15 cellular contexts compared by ENCODE assay signal in genomic region chr6:31353508-31353907, GRCh38. TPM values are rescaled to one million over a fixed set of nuclear protein-coding genes. Genes with fewer than 3 reads are reported as not detected.
A peak's percentile ranks its signal among the peaks of the same experiment; 100 is the strongest.
DNase-seq lines count a peak whose midpoint lies in the region; ATAC-seq and TF ChIP-seq lines count a peak whose summit lies in the region.
"Had no signal": no experiment of that assay in that cellular context is flagged by ENCODE, and none has a peak within 500 bp of the region (broad histone marks: within the 10 kb centered on the region; RNA-seq: fewer than 3 reads in every experiment).

No MANE protein-coding gene starts in this region.

- POLR2A ChIA-PET in OCI-LY7 (lab: Charles Lee) = no interaction called here

- peaks cover 49 to 52% of the 10 kb centered on the region in 2 donors for H3K36me3 Mint-ChIP-seq in stimulated activated naive B cell treated with anti-CD40 and anti-IgM and Interleukin-4, amounts not matched to agents 10 μg/mL and 1 μg/mL and 100 μg/mL, for 72 hours

- peaks cover 49 to 75% of the 10 kb centered on the region in 2 donors for H3K4me1 Mint-ChIP-seq in stimulated activated naive B cell treated with anti-CD40 and anti-IgM and Interleukin-4, amounts not matched to agents 10 μg/mL and 1 μg/mL and 100 μg/mL, for 72 hours

- ATAC-seq in left ventricle myocardium superior = no peak
- no peak for ATAC-seq in stimulated activated naive B cell treated with anti-CD40 and anti-IgM and Interleukin-4, amounts not matched to agents 10 μg/mL and 1 μg/mL and 100 μg/mL, for 72 hours (replicated peaks)
- ATAC-seq in body of pancreas = no peak

- TF ChIP-seq CTCF in left ventricle myocardium inferior (IDR thresholded peaks at IDR 0.05; ENCODE audit: borderline replicate concordance) (no peak), OCI-LY7 (conservative IDR thresholded peaks at IDR 0.05; ENCODE audit: low read length) (no peak), body of pancreas (IDR thresholded peaks at IDR 0.05) (no peak)

- H3K36me3 ChIP-seq in left ventricle myocardium inferior (peaks cover 19% of the 10 kb centered on the region), OCI-LY7 (ENCODE audit: insufficient read depth, low read length) (peaks cover 39% of the 10 kb centered on the region), body of pancreas (replicated peaks in 1 of 2; ENCODE audit: insufficient read depth in 1 of 2, low read depth in 2 of 2) (no peaks in the 10 kb centered on the region)
- peaks cover 30% of the 10 kb centered on the region for H3K36me3 ChIP-seq in effector memory CD4-positive, alpha-beta T cell (ENCODE audit: control insufficient read depth, insufficient read depth, low read length)

- no peaks in the 10 kb centered on the region for H3K27me3 ChIP-seq in left ventricle myocardium inferior (ENCODE audit: low read depth)
- H3K27me3 ChIP-seq in effector memory CD4-positive, alpha-beta T cell (replicated peaks; ENCODE audit: control insufficient read depth, insufficient read depth, low read length, poor library complexity, severe bottlenecking) = no peaks in the 10 kb centered on the region
- no peaks in the 10 kb centered on the region for H3K27me3 ChIP-seq in body of pancreas
- H3K27me3 ChIP-seq: stomach had no signal

- TF ChIP-seq POLR2A in body of pancreas (IDR thresholded peaks at IDR 0.05) = no peak

- H3K79me2 ChIP-seq in OCI-LY7 (ENCODE audit: insufficient read depth, low read depth, low read length) = peaks cover 17% of the 10 kb centered on the region

- peak overlapping the region; percentile 96 for H3K27ac Mint-ChIP-seq in stimulated activated naive B cell treated with anti-CD40 and anti-IgM and Interleukin-4, amounts not matched to agents 10 μg/mL and 1 μg/mL and 100 μg/mL, for 72 hours

- H2AFZ ChIP-seq in OCI-LY7 (ENCODE audit: low read length) = no peak overlapping the region

- no peaks in the 10 kb centered on the region for H3K9me2 ChIP-seq in OCI-LY7 (ENCODE audit: insufficient read depth, low read length)

- H3K4me3 ChIP-seq in left ventricle myocardium inferior (peak overlapping the region; percentile 73), OCI-LY7 (ENCODE audit: low read depth, low read length, poor library complexity, severe bottlenecking) (no peak overlapping the region), body of pancreas (no peak overlapping the region)
- H3K4me3 ChIP-seq in effector memory CD4-positive, alpha-beta T cell (ENCODE audit: insufficient read depth, low read depth, low read length, poor library complexity, severe bottlenecking) = peak overlapping the region; percentile 77

- intact Hi-C loops in left ventricle myocardium inferior (cut with micrococcal nuclease) = no loop called here
- intact Hi-C loops in left ventricle myocardium superior (cut with micrococcal nuclease) = no loop called here
- intact Hi-C loops in OCI-LY7 (cut with micrococcal nuclease; ENCODE audit: unreplicated experiment) = no loop called here
- intact Hi-C loops in body of pancreas (cut with DNase I) = no loop called here

- BruUV-seq in OCI-LY7 (replicated peaks; lab: Mats Ljungman, UMichigan) = no TSS peak

- CTCF ChIA-PET in OCI-LY7 (lab: Charles Lee; ENCODE audit: unreplicated experiment) = no interaction called here

- H3K27ac ChIP-seq in left ventricle myocardium inferior (replicated peaks) (no peak overlapping the region), OCI-LY7 (ENCODE audit: low read depth, low read length, poor library complexity, severe bottlenecking) (no peak overlapping the region), body of pancreas (no peak overlapping the region)
- H3K27ac ChIP-seq in effector memory CD4-positive, alpha-beta T cell (ENCODE audit: insufficient read depth, low read length, poor library complexity, severe bottlenecking) = peak overlapping the region; percentile 100
- H3K27ac ChIP-seq: stomach had no signal

- DNase-seq in left ventricle myocardium inferior (no peak), left ventricle myocardium superior (no peak), OCI-LY7 (ENCODE audit: low spot score) (no peak), NCI-H226 (no peak), body of pancreas (no peak)
- peak in 1 of 3 donors; percentile 11 for DNase-seq in effector memory CD4-positive, alpha-beta T cell
- no peak for DNase-seq in stimulated activated naive B cell treated with anti-CD40 and anti-IgM and Interleukin-4, amounts not matched to agents 10 μg/mL and 1 μg/mL and 100 μg/mL, for 72 hours
- no peak for DNase-seq in stimulated activated CD4-positive, alpha-beta T cell treated with anti-CD3 and anti-CD28 coated beads, Interleukin-4, amount 100 ng/mL, for 4 hours
- DNase-seq: activated CD8-positive, alpha-beta memory T cell treated with anti-CD3 and anti-CD28 coated beads for 24 hours; DMS53; HCEC 1CT; mesendoderm; NCI-H2227 treated with DMSO at 0.1 percent for 48 hours; SHP77; stomach had no signal

- H3K9me3 ChIP-seq in left ventricle myocardium inferior (replicated peaks) (no peaks in the 10 kb centered on the region), OCI-LY7 (ENCODE audit: low read length) (no peaks in the 10 kb centered on the region), body of pancreas (no peaks in the 10 kb centered on the region)
- no peaks in the 10 kb centered on the region for H3K9me3 ChIP-seq in effector memory CD4-positive, alpha-beta T cell (ENCODE audit: control insufficient read depth, low read length)
- H3K9me3 ChIP-seq: stomach had no signal

- peak overlapping the region; percentile 37; the same call in 1 of the 2 replicates for H3K4me2 ChIP-seq in OCI-LY7 (ENCODE audit: low read length)

- H3K9me3 Mint-ChIP-seq in stimulated activated naive B cell treated with anti-CD40 and anti-IgM and Interleukin-4, amounts not matched to agents 10 μg/mL and 1 μg/mL and 100 μg/mL, for 72 hours = no peaks in the 10 kb centered on the region

- peak overlapping the region; percentile 93 to 97 for H3K4me3 Mint-ChIP-seq in stimulated activated naive B cell treated with anti-CD40 and anti-IgM and Interleukin-4, amounts not matched to agents 10 μg/mL and 1 μg/mL and 100 μg/mL, for 72 hours

- 56 to 87% methylated on average over 5 of the region's 5 CpGs for WGBS in body of pancreas, 2 donors

- H3K4me1 ChIP-seq in left ventricle myocardium inferior (peaks cover 20% of the 10 kb centered on the region), OCI-LY7 (ENCODE audit: insufficient read depth, low read length, poor library complexity, severe bottlenecking) (peaks cover 76% of the 10 kb centered on the region), body of pancreas (peaks cover 10% of the 10 kb centered on the region)
- peaks cover 35% of the 10 kb centered on the region for H3K4me1 ChIP-seq in effector memory CD4-positive, alpha-beta T cell (ENCODE audit: control insufficient read depth, insufficient read depth, low read length, poor library complexity, severe bottlenecking)

- no peaks in the 10 kb centered on the region for H3K27me3 Mint-ChIP-seq in stimulated activated naive B cell treated with anti-CD40 and anti-IgM and Interleukin-4, amounts not matched to agents 10 μg/mL and 1 μg/mL and 100 μg/mL, for 72 hours

- no peaks in the 10 kb centered on the region; the same call in 1 of the 2 replicates for H4K20me1 ChIP-seq in OCI-LY7 (ENCODE audit: insufficient read depth, low read length)

RNA-seq across cellular contexts. Expression of gene HLA-B, which starts 3.5 kb away (rescaled TPM):
- total RNA-seq in left ventricle myocardium inferior (400 TPM), left ventricle myocardium superior (431 TPM), OCI-LY7 (2022) (238 and 309 TPM in 2 replicates), body of pancreas (100 to 1,000 TPM; 316 to 342 TPM)
- total RNA-seq in OCI-LY7 (2014; rRNA removed; shearing (Covaris generic)) = 223 and 258 TPM in 2 replicates

RNA-seq across cellular contexts. Expression of gene MICA, which starts 49.9 kb away (rescaled TPM):
- total RNA-seq in left ventricle myocardium inferior (9.9 TPM), left ventricle myocardium superior (10.3 TPM), OCI-LY7 (2022) (8.3 and 9.9 TPM in 2 replicates), body of pancreas (10 to 100 TPM in 1 of 2 donors, 1 to 10 TPM in 1; 8.3 to 10.9 TPM)
- 11.9 and 15.3 TPM in 2 replicates for total RNA-seq in OCI-LY7 (2014; rRNA removed; shearing (Covaris generic))

Comparison
In these comparisons a context has a peak if more than half of its experiments do, and no peak if none do; other contexts are left out.
1. H3K4me3 ChIP-seq: peak in left ventricle myocardium inferior (single experiment) and effector memory CD4-positive, alpha-beta T cell (single experiment); none in OCI-LY7 (single experiment) and body of pancreas (0 of 2).